9 cellular contexts compared by ENCODE assay signal in the genomic region with DNA sequence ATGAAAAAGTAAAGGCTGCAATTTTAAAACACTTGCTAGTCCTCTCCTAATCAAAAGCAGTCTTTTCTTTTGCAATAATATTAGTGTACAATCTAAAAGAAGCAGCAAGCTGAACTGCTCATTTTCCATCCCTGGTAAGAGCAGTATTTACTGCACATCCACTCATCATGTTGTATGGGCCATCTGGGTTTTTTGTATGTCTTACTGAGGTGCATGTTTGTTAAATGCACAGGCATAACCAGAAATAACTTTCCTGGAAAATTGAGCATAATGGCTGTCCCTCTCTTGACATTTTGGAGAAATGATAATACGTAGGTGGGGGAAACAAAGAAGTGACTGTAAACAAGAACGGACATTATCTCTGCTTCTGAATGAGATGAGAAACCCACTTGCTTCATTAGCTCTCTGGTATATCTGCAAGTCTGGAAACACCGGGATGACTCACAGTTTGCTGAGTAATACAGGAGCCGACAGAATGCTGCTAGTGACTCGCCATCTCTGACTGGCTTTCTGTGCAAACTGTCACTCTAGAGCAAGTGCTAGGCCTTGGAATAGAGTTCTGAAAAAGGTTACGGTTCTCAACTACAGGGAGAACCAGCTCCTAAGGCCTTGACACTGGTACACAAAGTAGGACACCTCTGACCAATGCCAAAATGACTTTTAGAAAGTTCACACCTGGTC.
DNase-seq lines count a peak whose midpoint lies in the region; ATAC-seq lines count a peak whose summit lies in the region.
"Had no signal": no experiment of that assay in that cellular context is flagged by ENCODE, and none has a peak within 500 bp of the region (broad histone marks: within the 10 kb centered on the region; RNA-seq: fewer than 3 reads in every experiment).

No MANE protein-coding gene starts in this region.

- DNase-seq in SW 1271 (lab: John Stamatoyannopoulos, UW): peak; percentile 20 to 62
- peak; percentile 39 for DNase-seq in epithelial cell of prostate (ENCODE audit: low read depth, low spot score)
- DNase-seq in stimulated activated CD8-positive, alpha-beta memory T cell treated with anti-CD3 and anti-CD28 coated beads, Interleukin-12 subunit alpha, Interleukin-12 subunit beta, amount 100 ng/mL, for 4 hours (ENCODE audit: low read depth): peak; percentile 13
- DNase-seq in epidermal melanocyte (ENCODE audit: insufficient read length, low spot score): no peak
- no peak for DNase-seq in NCI-H345 (lab: John Stamatoyannopoulos, UW)
- no peak for DNase-seq in naive thymus-derived CD8-positive, alpha-beta T cell
- DNase-seq: lower lobe of right lung had no signal

- ATAC-seq in GM18508 (IDR thresholded peaks at IDR 0.05; ENCODE audit: insufficient read depth, unreplicated experiment) (peak; percentile 53), HG02852 (IDR thresholded peaks at IDR 0.05; ENCODE audit: unreplicated experiment) (peak; percentile 69)
- ATAC-seq in naive thymus-derived CD8-positive, alpha-beta T cell: no peak

- H3K4me1 Mint-ChIP-seq in naive thymus-derived CD8-positive, alpha-beta T cell: peaks cover under 1 to 22% (median 21%) of the 10 kb centered on the region in 4 donors

- peaks cover 0 to 2% (median 0%) of the 10 kb centered on the region in 5 donors for H3K27me3 Mint-ChIP-seq in naive thymus-derived CD8-positive, alpha-beta T cell

- H3K36me3 Mint-ChIP-seq in naive thymus-derived CD8-positive, alpha-beta T cell: no peaks in the 10 kb centered on the region

- H3K9me3 Mint-ChIP-seq in naive thymus-derived CD8-positive, alpha-beta T cell: no peaks in the 10 kb centered on the region

- POLR2A ChIA-PET in naive thymus-derived CD8-positive, alpha-beta T cell (lab: Charles Lee): no interaction called here

- no peak overlapping the region for H3K27ac ChIP-seq in epithelial cell of prostate
- H3K27ac ChIP-seq: lower lobe of right lung had no signal

- no peak overlapping the region for H3K4me3 Mint-ChIP-seq in naive thymus-derived CD8-positive, alpha-beta T cell

- H3K27ac Mint-ChIP-seq in naive thymus-derived CD8-positive, alpha-beta T cell: peak overlapping the region in 1 of 10 donors; percentile 19

Comparison
In these comparisons a context has a peak if more than half of its experiments do, and no peak if none do; other contexts are left out.
1. ATAC-seq: peak in GM18508 (single experiment) and HG02852 (single experiment); none in naive thymus-derived CD8-positive, alpha-beta T cell (0 of 2).
2. DNase-seq: peak in SW 1271 (2 of 2), epithelial cell of prostate (single experiment) and stimulated activated CD8-positive, alpha-beta memory T cell treated with anti-CD3 and anti-CD28 coated beads, Interleukin-12 subunit alpha, Interleukin-12 subunit beta, amount 100 ng/mL, for 4 hours (single experiment); none in epidermal melanocyte (single experiment), NCI-H345 (single experiment) and naive thymus-derived CD8-positive, alpha-beta T cell (0 of 10).